ENCODE assay signal across 8 cellular contexts in the genomic region with DNA sequence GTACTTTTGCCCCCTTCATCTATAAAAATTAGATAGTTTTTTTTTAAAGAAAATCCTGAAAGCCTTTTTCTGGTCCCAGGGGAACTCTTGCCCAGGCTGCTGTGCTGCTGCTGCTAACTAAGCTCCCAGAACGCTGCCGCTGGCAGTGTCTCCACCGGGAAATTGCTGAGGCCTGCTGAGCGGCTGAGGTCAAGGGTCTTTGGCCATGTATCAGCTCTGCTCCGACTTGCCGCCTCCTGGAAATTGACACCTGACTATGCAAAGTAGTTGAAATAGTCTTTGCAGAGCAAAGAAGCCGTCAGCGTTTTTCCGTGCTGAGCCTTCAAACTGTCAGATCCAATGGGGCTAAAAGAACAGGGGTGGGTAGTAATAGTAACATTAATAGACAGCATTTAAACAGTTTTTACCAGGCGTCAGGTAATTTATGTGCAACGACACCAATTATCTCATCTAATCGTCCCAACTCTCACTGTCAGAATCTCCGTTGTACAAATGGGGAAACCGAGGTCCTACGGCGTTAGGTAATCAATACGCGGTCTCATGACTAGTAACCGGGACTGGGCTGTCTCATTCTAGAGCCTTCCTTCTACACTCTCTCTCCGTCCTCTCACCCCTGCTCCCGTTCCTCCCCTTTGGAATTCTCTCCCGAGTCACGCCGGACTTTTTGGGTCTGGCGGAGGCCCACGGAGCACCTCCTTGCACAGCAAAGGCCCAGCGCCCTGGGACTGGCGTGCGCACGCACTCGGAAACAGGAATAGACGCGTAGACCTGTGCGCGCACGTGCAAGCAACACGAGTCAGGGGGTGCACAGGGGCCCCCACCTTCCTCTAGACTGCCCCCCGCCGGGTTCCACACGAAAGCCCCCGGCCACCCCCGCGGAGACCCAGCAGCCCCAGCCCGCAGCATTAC. TPM values are rescaled to one million over a fixed set of nuclear protein-coding genes. Genes with fewer than 3 reads are reported as not detected.
DNase-seq lines count a peak whose midpoint lies in the region; ATAC-seq and TF ChIP-seq lines count a peak whose summit lies in the region.

No MANE protein-coding gene starts in this region.

- DNase-seq in GM04504 (ENCODE audit: low read depth) = peak; percentile 14
- DNase-seq in activated CD4-positive, alpha-beta T cell treated with anti-CD3 and anti-CD28 coated beads, Interleukin-2, amount 50 U/mL, for 1 hour = peak; percentile 38
- DNase-seq in effector memory CD4-positive, alpha-beta T cell = peak in 1 of 3 donors; percentile 25
- DNase-seq in stimulated activated CD8-positive, alpha-beta memory T cell treated with anti-CD3 and anti-CD28 coated beads, Interleukin-2, amount 100 ng/mL, for 48 hours (ENCODE audit: low read depth in 2 of 2) = peak; percentile 33 to 50
- no peak for DNase-seq in NCI-H2029 treated with DMSO at 0.1 percent for 48 hours (lab: John Stamatoyannopoulos, UW)

- peak overlapping the region; percentile 78 for H3K4me3 ChIP-seq in effector memory CD4-positive, alpha-beta T cell (ENCODE audit: insufficient read depth, low read depth, low read length, poor library complexity, severe bottlenecking)
- peak overlapping the region; percentile 72 for H3K4me3 ChIP-seq in mesodermal cell (ENCODE audit: extremely low read depth, insufficient read depth, low read length, poor library complexity, severe bottlenecking)

- TF ChIP-seq EP300 in Ishikawa (IDR thresholded peaks at IDR 0.05; ENCODE audit: borderline replicate concordance) = no peak

- peak overlapping the region; percentile 47 for H3K27ac ChIP-seq in effector memory CD4-positive, alpha-beta T cell (ENCODE audit: insufficient read depth, low read length, poor library complexity, severe bottlenecking)
- peak overlapping the region; percentile 20 for H3K27ac ChIP-seq in mesodermal cell (ENCODE audit: low read depth, low read length, severe bottlenecking)

- H3K9me3 ChIP-seq in effector memory CD4-positive, alpha-beta T cell (ENCODE audit: control insufficient read depth, low read length) = no peaks in the 10 kb centered on the region
- H3K9me3 ChIP-seq in mesodermal cell (ENCODE audit: control insufficient read depth, low read length) = no peaks in the 10 kb centered on the region

- no peak for TF ChIP-seq RAD21 in Ishikawa (IDR thresholded peaks at IDR 0.05; ENCODE audit: low read depth)

- H3K4me1 ChIP-seq in effector memory CD4-positive, alpha-beta T cell (ENCODE audit: control insufficient read depth, insufficient read depth, low read length, poor library complexity, severe bottlenecking) = peaks cover 11% of the 10 kb centered on the region
- peaks cover 8% of the 10 kb centered on the region for H3K4me1 ChIP-seq in mesodermal cell (ENCODE audit: control insufficient read depth, insufficient read depth, low read length, poor library complexity, severe bottlenecking)

- H3K27me3 ChIP-seq in effector memory CD4-positive, alpha-beta T cell (replicated peaks; ENCODE audit: control insufficient read depth, insufficient read depth, low read length, poor library complexity, severe bottlenecking) = peaks cover 3% of the 10 kb centered on the region

- peak; percentile 67 for ATAC-seq in GM21717 (IDR thresholded peaks at IDR 0.05; ENCODE audit: unreplicated experiment)

- WGBS in mesodermal cell (ENCODE audit: insufficient coverage in 2 of 2), 2 experiments = 4 to 5% methylated on average over 37 to 39 of the region's 44 CpGs

- no peaks in the 10 kb centered on the region for H3K36me3 ChIP-seq in effector memory CD4-positive, alpha-beta T cell (ENCODE audit: control insufficient read depth, insufficient read depth, low read length)
- H3K36me3 ChIP-seq in mesodermal cell (ENCODE audit: control insufficient read depth, insufficient read depth, low read length) = peaks cover 30% of the 10 kb centered on the region

TF ChIP-seq in Ishikawa, 13 proteins besides CTCF, POLR2A, EP300 and RAD21:
- TF ChIP-seq YY1 (IDR thresholded peaks at IDR 0.05; ENCODE audit: low read depth) = no peak
- TF ChIP-seq, protein P1, sequence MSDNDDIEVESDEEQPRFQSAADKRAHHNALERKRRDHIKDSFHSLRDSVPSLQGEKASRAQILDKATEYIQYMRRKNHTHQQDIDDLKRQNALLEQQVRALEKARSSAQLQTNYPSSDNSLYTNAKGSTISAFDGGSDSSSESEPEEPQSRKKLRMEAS (IDR thresholded peaks at IDR 0.05) = peak; percentile 81
- TF ChIP-seq EGR1 (IDR thresholded peaks at IDR 0.05) = no peak
- no peak for TF ChIP-seq CEBPB (IDR thresholded peaks at IDR 0.05)
- TF ChIP-seq, protein P2, sequence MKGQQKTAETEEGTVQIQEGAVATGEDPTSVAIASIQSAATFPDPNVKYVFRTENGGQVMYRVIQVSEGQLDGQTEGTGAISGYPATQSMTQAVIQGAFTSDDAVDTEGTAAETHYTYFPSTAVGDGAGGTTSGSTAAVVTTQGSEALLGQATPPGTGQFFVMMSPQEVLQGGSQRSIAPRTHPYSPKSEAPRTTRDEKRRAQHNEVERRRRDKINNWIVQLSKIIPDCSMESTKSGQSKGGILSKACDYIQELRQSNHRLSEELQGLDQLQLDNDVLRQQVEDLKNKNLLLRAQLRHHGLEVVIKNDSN (IDR thresholded peaks at IDR 0.05) = 0 out of 2 replicates have a peak, but pooled peaks have one; percentile 9
- TF ChIP-seq TEAD4 (IDR thresholded peaks at IDR 0.05) = no peak
- TF ChIP-seq CREB1 (IDR thresholded peaks at IDR 0.05; ENCODE audit: low read depth) = no peak
- TF ChIP-seq, protein P3, sequence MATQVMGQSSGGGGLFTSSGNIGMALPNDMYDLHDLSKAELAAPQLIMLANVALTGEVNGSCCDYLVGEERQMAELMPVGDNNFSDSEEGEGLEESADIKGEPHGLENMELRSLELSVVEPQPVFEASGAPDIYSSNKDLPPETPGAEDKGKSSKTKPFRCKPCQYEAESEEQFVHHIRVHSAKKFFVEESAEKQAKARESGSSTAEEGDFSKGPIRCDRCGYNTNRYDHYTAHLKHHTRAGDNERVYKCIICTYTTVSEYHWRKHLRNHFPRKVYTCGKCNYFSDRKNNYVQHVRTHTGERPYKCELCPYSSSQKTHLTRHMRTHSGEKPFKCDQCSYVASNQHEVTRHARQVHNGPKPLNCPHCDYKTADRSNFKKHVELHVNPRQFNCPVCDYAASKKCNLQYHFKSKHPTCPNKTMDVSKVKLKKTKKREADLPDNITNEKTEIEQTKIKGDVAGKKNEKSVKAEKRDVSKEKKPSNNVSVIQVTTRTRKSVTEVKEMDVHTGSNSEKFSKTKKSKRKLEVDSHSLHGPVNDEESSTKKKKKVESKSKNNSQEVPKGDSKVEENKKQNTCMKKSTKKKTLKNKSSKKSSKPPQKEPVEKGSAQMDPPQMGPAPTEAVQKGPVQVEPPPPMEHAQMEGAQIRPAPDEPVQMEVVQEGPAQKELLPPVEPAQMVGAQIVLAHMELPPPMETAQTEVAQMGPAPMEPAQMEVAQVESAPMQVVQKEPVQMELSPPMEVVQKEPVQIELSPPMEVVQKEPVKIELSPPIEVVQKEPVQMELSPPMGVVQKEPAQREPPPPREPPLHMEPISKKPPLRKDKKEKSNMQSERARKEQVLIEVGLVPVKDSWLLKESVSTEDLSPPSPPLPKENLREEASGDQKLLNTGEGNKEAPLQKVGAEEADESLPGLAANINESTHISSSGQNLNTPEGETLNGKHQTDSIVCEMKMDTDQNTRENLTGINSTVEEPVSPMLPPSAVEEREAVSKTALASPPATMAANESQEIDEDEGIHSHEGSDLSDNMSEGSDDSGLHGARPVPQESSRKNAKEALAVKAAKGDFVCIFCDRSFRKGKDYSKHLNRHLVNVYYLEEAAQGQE (IDR thresholded peaks at IDR 0.05; ENCODE audit: low read depth) = no peak
- no peak for TF ChIP-seq TCF12 (IDR thresholded peaks at IDR 0.05; ENCODE audit: low read depth)
- TF ChIP-seq FOXM1 (IDR thresholded peaks at IDR 0.05; ENCODE audit: borderline replicate concordance, low read depth) = no peak
- TF ChIP-seq ZBTB7A (IDR thresholded peaks at IDR 0.05; ENCODE audit: low read depth) = peak; percentile 7; the same call in 1 of the 2 replicates
TF ChIP-seq in Ishikawa: peak in this region for 3.

RNA-seq across cellular contexts. Expression of a gene that starts 0.6 kb away (rescaled TPM):
- 32.2 TPM for polyA plus RNA-seq in mesodermal cell (2013, experiment 1 of 2)
- polyA plus RNA-seq in mesodermal cell (2013, experiment 2 of 2) = 33.9 TPM

RNA-seq across cellular contexts. Expression of a gene that starts 3.7 kb away (rescaled TPM):
- not detected for polyA plus RNA-seq in mesodermal cell (2013, experiment 1 of 2)
- polyA plus RNA-seq in mesodermal cell (2013, experiment 2 of 2) = not detected
